ENCODE assay signal across 7 cellular contexts in genomic region chr2:161977926-161978325, GRCh38.
DNase-seq lines count a peak whose midpoint lies in the region; ATAC-seq and TF ChIP-seq lines count a peak whose summit lies in the region.
"Not testable (repeated sequence)": the region's sequence is repeated elsewhere in the genome, so short reads cannot be mapped to it uniquely, and the experiment has no call there.

No MANE protein-coding gene starts in this region.

- not testable (repeated sequence) for H3K27me3 ChIP-seq in HCT116 (ENCODE audit: insufficient read depth, low read length); SK-N-SH (ENCODE audit: insufficient read depth); mammary epithelial cell (ENCODE audit: insufficient read depth, low read length)

- TF ChIP-seq EP300 in SK-N-SH (IDR thresholded peaks at IDR 0.05; ENCODE audit: borderline replicate concordance in 1 of 2, low read depth in 1 of 2, low read length in 1 of 2) = not testable (repeated sequence)

- dilution Hi-C loops in mammary epithelial cell (cut with HindIII; ENCODE audit: low sequenced_read_pairs) = not testable (repeated sequence)

- not testable (repeated sequence) for H3K79me2 ChIP-seq in HCT116 (ENCODE audit: insufficient read depth, low read length); SK-N-SH (ENCODE audit: insufficient read depth); mammary epithelial cell (ENCODE audit: insufficient read depth, low read length)

- peak; percentile 32; the same call in 1 of the 2 replicates for ATAC-seq in HCT116
- ATAC-seq in activated CD8-positive, alpha-beta memory T cell treated with anti-CD3 and anti-CD28 coated beads, Interleukin-2, amount 10 ng/mL, durations not matched to agents 7 days and 5 days; natural killer cell treated with Interleukin-12 subunit alpha and Interleukin-12 subunit beta and Interleukin-15 and Interleukin-18, amount 100 ng/mL, for 72 hours: not testable (repeated sequence)

- H3K9me2 ChIP-seq in HCT116 (ENCODE audit: insufficient read depth); SK-N-SH: not testable (repeated sequence)

- peak overlapping the region; percentile 53 for H3K4me3 Mint-ChIP-seq in activated CD8-positive, alpha-beta memory T cell treated with anti-CD3 and anti-CD28 coated beads, Interleukin-2, amount 10 ng/mL, durations not matched to agents 7 days and 5 days
- H3K4me3 Mint-ChIP-seq in natural killer cell treated with Interleukin-12 subunit alpha and Interleukin-12 subunit beta and Interleukin-15 and Interleukin-18, amount 100 ng/mL, for 72 hours = peak overlapping the region; percentile 70

- H3K9ac ChIP-seq in HCT116 (ENCODE audit: low read length); SK-N-SH; mammary epithelial cell (ENCODE audit: insufficient read depth, low read length): not testable (repeated sequence)

- H3K27ac ChIP-seq in HCT116 (ENCODE audit: low read depth, low read length); SK-N-SH (ENCODE audit: low read depth in 2 of 2, low read length in 1 of 2); mammary epithelial cell (ENCODE audit: insufficient read depth, low read depth, low read length): not testable (repeated sequence)

- not testable (repeated sequence) for TF ChIP-seq POLR2A in HCT116 (IDR thresholded peaks at IDR 0.05; ENCODE audit: borderline replicate concordance, extremely low read depth, insufficient read depth, insufficient read length)

- not testable (repeated sequence) for H3K27me3 Mint-ChIP-seq in activated CD8-positive, alpha-beta memory T cell treated with anti-CD3 and anti-CD28 coated beads, Interleukin-2, amount 10 ng/mL, durations not matched to agents 7 days and 5 days; natural killer cell treated with Interleukin-12 subunit alpha and Interleukin-12 subunit beta and Interleukin-15 and Interleukin-18, amount 100 ng/mL, for 72 hours

- not testable (repeated sequence) for TF ChIP-seq CTCF in HCT116 (IDR thresholded peaks at IDR 0.05 in 2 of 3, conservative IDR thresholded peaks at IDR 0.05 in 1 of 3; ENCODE audit: borderline replicate concordance in 1 of 3, insufficient read depth in 1 of 3, low read depth in 2 of 3, low read length in 2 of 3); SK-N-SH (IDR thresholded peaks at IDR 0.05); mammary epithelial cell (conservative IDR thresholded peaks at IDR 0.05 in 1 of 2, IDR thresholded peaks at IDR 0.05 in 1 of 2; ENCODE audit: extremely low read depth in 1 of 2, insufficient read depth in 1 of 2, low read depth in 1 of 2, low read length in 2 of 2)

- 43% methylated on average over 6 of the region's 6 CpGs for WGBS in SK-N-SH (ENCODE audit: low lambda C conversion rate)
- WGBS in mammary epithelial cell (ENCODE audit: low coverage, missing lambda C conversion rate) = 37% methylated on average over 6 of the region's 6 CpGs

- POLR2A ChIA-PET in HCT116 (lab: Charles Lee); SK-N-SH (lab: Yijun Ruan, JAX): not testable (repeated sequence)

- RAD21 ChIA-PET in HCT116 (lab: Charles Lee; ENCODE audit: low non-redundant PET in 1 of 2, low total read pairs in 2 of 2, uncharacterized antibody in 2 of 2, unreplicated experiment in 2 of 2) = not testable (repeated sequence)

- not testable (repeated sequence) for H3K4me3 ChIP-seq in HCT116 (replicated peaks in 1 of 2; ENCODE audit: low read depth in 1 of 2, low read length in 2 of 2); SK-N-SH (ENCODE audit: low read depth in 2 of 2, low read length in 1 of 2); mammary epithelial cell (replicated peaks in 1 of 3; ENCODE audit: insufficient read depth in 1 of 3, low read depth in 2 of 3, low read length in 3 of 3)

- TF ChIP-seq RAD21 in HCT116 (IDR thresholded peaks at IDR 0.05; ENCODE audit: low read depth); SK-N-SH (IDR thresholded peaks at IDR 0.05; ENCODE audit: low read length): not testable (repeated sequence)

- H3F3A ChIP-seq in SK-N-SH (replicated peaks; ENCODE audit: insufficient read depth) = not testable (repeated sequence)

- H2AFZ ChIP-seq in HCT116 (ENCODE audit: low read depth, low read length, poor library complexity, severe bottlenecking) = peak overlapping the region; percentile 10
- H2AFZ ChIP-seq in SK-N-SH (ENCODE audit: low read depth); mammary epithelial cell (ENCODE audit: low read depth, low read length): not testable (repeated sequence)

- not testable (repeated sequence) for H3K9me3 ChIP-seq in HCT116 (ENCODE audit: control insufficient read depth in 1 of 2, insufficient read depth in 1 of 2, low read depth in 1 of 2, low read length in 2 of 2); SK-N-SH; mammary epithelial cell (replicated peaks; ENCODE audit: insufficient read depth, low read length)

- peak overlapping the region; percentile 4; the same call in 1 of the 2 replicates for H3K4me2 ChIP-seq in HCT116 (ENCODE audit: low read length)
- not testable (repeated sequence) for H3K4me2 ChIP-seq in SK-N-SH; mammary epithelial cell (ENCODE audit: insufficient read depth, low read depth, low read length)

- intact Hi-C loops in HCT116 (cut with micrococcal nuclease); mammary epithelial cell (cut with micrococcal nuclease): not testable (repeated sequence)

- CTCF ChIA-PET in HCT116 (lab: Charles Lee) = interaction anchor here (1.0 to 1.1 kb wide), 2 partner anchors 11 to 320 kb away, joined by 3 to 4 read pairs; no protein-coding TSS in a partner anchor
- CTCF ChIA-PET in SK-N-SH (lab: Yijun Ruan, JAX) = interaction anchor here (1.4 kb wide), 1 partner anchor 30 kb away, joined by 5 read pairs; no protein-coding TSS in a partner anchor
- CTCF ChIA-PET in activated CD8-positive, alpha-beta memory T cell treated with anti-CD3 and anti-CD28 coated beads, Interleukin-2, amount 10 ng/mL, durations not matched to agents 7 days and 5 days (lab: Charles Lee) = interaction anchor here (0.6 to 4.0 kb wide), 4 partner anchors 16 to 391 kb away, joined by 3 to 18 read pairs (median 3); no protein-coding TSS in a partner anchor
- CTCF ChIA-PET in mammary epithelial cell (lab: Charles Lee; ENCODE audit: low non-redundant PET) = not testable (repeated sequence)

- in situ Hi-C loops in mammary epithelial cell (cut with MboI; ENCODE audit: low sequenced_read_pairs in 2 of 2) = not testable (repeated sequence)

- peaks cover 45% of the 10 kb centered on the region for H3K36me3 Mint-ChIP-seq in activated CD8-positive, alpha-beta memory T cell treated with anti-CD3 and anti-CD28 coated beads, Interleukin-2, amount 10 ng/mL, durations not matched to agents 7 days and 5 days
- peaks cover 28% of the 10 kb centered on the region for H3K36me3 Mint-ChIP-seq in natural killer cell treated with Interleukin-12 subunit alpha and Interleukin-12 subunit beta and Interleukin-15 and Interleukin-18, amount 100 ng/mL, for 72 hours

- not testable (repeated sequence) for H3K36me3 ChIP-seq in HCT116 (ENCODE audit: control insufficient read depth in 1 of 2, insufficient read depth in 2 of 2, low read length in 2 of 2); SK-N-SH (replicated peaks in 1 of 2; ENCODE audit: control insufficient read depth in 1 of 2, insufficient read depth in 2 of 2, low read length in 1 of 2); mammary epithelial cell (ENCODE audit: insufficient read depth, low read length)

- peak overlapping the region; percentile 74 for H3K27ac Mint-ChIP-seq in activated CD8-positive, alpha-beta memory T cell treated with anti-CD3 and anti-CD28 coated beads, Interleukin-2, amount 10 ng/mL, durations not matched to agents 7 days and 5 days
- H3K27ac Mint-ChIP-seq in natural killer cell treated with Interleukin-12 subunit alpha and Interleukin-12 subunit beta and Interleukin-15 and Interleukin-18, amount 100 ng/mL, for 72 hours = peak overlapping the region; percentile 92 to 93

- not testable (repeated sequence) for H3K4me1 ChIP-seq in HCT116 (ENCODE audit: control insufficient read depth in 1 of 2, insufficient read depth in 2 of 2, low read length in 2 of 2); SK-N-SH (ENCODE audit: control insufficient read depth in 1 of 2, insufficient read depth in 2 of 2, low read depth in 1 of 2, low read length in 1 of 2)
- peaks cover 14% of the 10 kb centered on the region for H3K4me1 ChIP-seq in mammary epithelial cell (ENCODE audit: insufficient read depth, low read length)

- H4K20me1 ChIP-seq in HCT116 (ENCODE audit: insufficient read depth); SK-N-SH (ENCODE audit: insufficient read depth); mammary epithelial cell (ENCODE audit: insufficient read depth, low read length): not testable (repeated sequence)

- DNase-seq in EH (ENCODE audit: low read depth) = peak; percentile 23
- DNase-seq in HCT116 (ENCODE audit: low read depth, low spot score); SK-N-SH; activated CD8-positive, alpha-beta memory T cell treated with anti-CD3 and anti-CD28 coated beads, Interleukin-2, amount 10 ng/mL, durations not matched to agents 7 days and 5 days; natural killer cell treated with Interleukin-12 subunit alpha and Interleukin-12 subunit beta and Interleukin-15 and Interleukin-18, amount 100 ng/mL, for 72 hours (ENCODE audit: low spot score): not testable (repeated sequence)
- DNase-seq in M059J (ENCODE audit: low read depth) = peak; percentile 68
- peak; percentile 28 for DNase-seq in mammary epithelial cell

- BruUV-seq in HCT116 (replicated peaks; lab: Mats Ljungman, UMichigan); mammary epithelial cell (replicated peaks; lab: Mats Ljungman, UMichigan): not testable (repeated sequence)

- H3K9me3 Mint-ChIP-seq in activated CD8-positive, alpha-beta memory T cell treated with anti-CD3 and anti-CD28 coated beads, Interleukin-2, amount 10 ng/mL, durations not matched to agents 7 days and 5 days (ENCODE audit: low read depth); natural killer cell treated with Interleukin-12 subunit alpha and Interleukin-12 subunit beta and Interleukin-15 and Interleukin-18, amount 100 ng/mL, for 72 hours: not testable (repeated sequence)

- peaks cover 67% of the 10 kb centered on the region for H3K4me1 Mint-ChIP-seq in activated CD8-positive, alpha-beta memory T cell treated with anti-CD3 and anti-CD28 coated beads, Interleukin-2, amount 10 ng/mL, durations not matched to agents 7 days and 5 days
- H3K4me1 Mint-ChIP-seq in natural killer cell treated with Interleukin-12 subunit alpha and Interleukin-12 subunit beta and Interleukin-15 and Interleukin-18, amount 100 ng/mL, for 72 hours (ENCODE audit: low read depth in 2 of 2) = peaks cover 39 to 55% of the 10 kb centered on the region in 2 donors
